7 cellular contexts compared by ENCODE assay signal in genomic region chr10:32057041-32057372, GRCh38. TPM values are rescaled to one million over a fixed set of nuclear protein-coding genes. Genes with fewer than 3 reads are reported as not detected.
DNase-seq lines count a peak whose midpoint lies in the region; ATAC-seq and TF ChIP-seq lines count a peak whose summit lies in the region.

No MANE protein-coding gene starts in this region.

- no peak overlapping the region for H3K4me3 ChIP-seq in HEK293 (ENCODE audit: low read depth, low read length)

- no peak for TF ChIP-seq CTCF in HEK293 (tag by site-specific recombination; IDR thresholded peaks at IDR 0.05)

- peaks cover 15% of the 10 kb centered on the region for H3K36me3 Mint-ChIP-seq in activated CD4-positive, alpha-beta memory T cell treated with anti-CD3 and anti-CD28 coated beads for 36 hours
- no peaks in the 10 kb centered on the region for H3K36me3 Mint-ChIP-seq in immature natural killer cell

- H3K4me1 Mint-ChIP-seq in activated CD4-positive, alpha-beta memory T cell treated with anti-CD3 and anti-CD28 coated beads for 36 hours (ENCODE audit: low read depth), result peaks cover 28% of the 10 kb centered on the region
- peaks cover 42 to 49% of the 10 kb centered on the region in 2 donors for H3K4me1 Mint-ChIP-seq in immature natural killer cell
- peaks cover 32% of the 10 kb centered on the region for H3K4me1 Mint-ChIP-seq in stimulated activated naive CD8-positive, alpha-beta T cell treated with anti-CD3 and anti-CD28 coated beads, Interleukin-15, amount 100 ng/mL, for 72 hours

- H3K36me3 ChIP-seq in HEK293 (ENCODE audit: control insufficient read depth in 2 of 2, insufficient read depth in 1 of 2, low read length in 2 of 2), result no peaks in the 10 kb centered on the region

- POLR2A ChIA-PET in HEK293 (lab: Yijun Ruan, JAX), result interaction anchor here (1.0 kb wide), 1 partner anchor 27 kb away, joined by 3 read pairs; no protein-coding TSS in a partner anchor
- POLR2A ChIA-PET in activated CD4-positive, alpha-beta memory T cell treated with anti-CD3 and anti-CD28 coated beads for 36 hours (lab: Charles Lee), result no interaction called here

- peak overlapping the region; percentile 96 for H3K4me3 Mint-ChIP-seq in activated CD4-positive, alpha-beta memory T cell treated with anti-CD3 and anti-CD28 coated beads for 36 hours
- peak overlapping the region; percentile 96 to 97 (median 96) for H3K4me3 Mint-ChIP-seq in immature natural killer cell
- H3K4me3 Mint-ChIP-seq in stimulated activated naive CD8-positive, alpha-beta T cell treated with anti-CD3 and anti-CD28 coated beads, Interleukin-15, amount 100 ng/mL, for 72 hours, result peak overlapping the region; percentile 98 to 99

- CTCF ChIA-PET in HEK293 (lab: Yijun Ruan, JAX), result interaction anchor here (0.6 to 0.7 kb wide), 2 partner anchors 220 to 225 kb away, joined by 3 to 4 read pairs; no protein-coding TSS in a partner anchor
- CTCF ChIA-PET in activated CD4-positive, alpha-beta memory T cell treated with anti-CD3 and anti-CD28 coated beads for 36 hours (lab: Charles Lee), result interaction anchor here (1.0 to 1.3 kb wide), 2 partner anchors 52 to 101 kb away, joined by 3 to 4 read pairs; no protein-coding TSS in a partner anchor

- no peaks in the 10 kb centered on the region for H3K27me3 Mint-ChIP-seq in activated CD4-positive, alpha-beta memory T cell treated with anti-CD3 and anti-CD28 coated beads for 36 hours
- peaks cover 5 to 14% (median 5%) of the 10 kb centered on the region in 3 donors for H3K27me3 Mint-ChIP-seq in immature natural killer cell (ENCODE audit: low read depth in 3 of 3)
- no peaks in the 10 kb centered on the region for H3K27me3 Mint-ChIP-seq in stimulated activated naive CD8-positive, alpha-beta T cell treated with anti-CD3 and anti-CD28 coated beads, Interleukin-15, amount 100 ng/mL, for 72 hours

- peaks cover 14% of the 10 kb centered on the region; the same call in 1 of the 2 replicates for H3K4me1 ChIP-seq in HEK293 (ENCODE audit: control insufficient read depth, insufficient read depth, low read length)

- 0 out of 2 replicates have a peak overlapping the region, but pooled peaks have one; percentile 92 for H3K27ac ChIP-seq in HEK293 (ENCODE audit: extremely low read depth, low read depth, low read length)

- DNase-seq in activated CD4-positive, alpha-beta memory T cell treated with anti-CD3 and anti-CD28 coated beads for 36 hours, result no peak
- DNase-seq in immature natural killer cell (no peak), iPS-NIHi7 (ENCODE audit: extremely low spot score) (no peak), inferior parietal cortex (ENCODE audit: extremely low spot score) (no peak), SHP77 treated with DMSO at 0.1 percent for 48 hours (lab: John Stamatoyannopoulos, UW) (no peak)
- no peak for DNase-seq in stimulated activated naive CD8-positive, alpha-beta T cell treated with anti-CD3 and anti-CD28 coated beads, Interleukin-15, amount 100 ng/mL, for 72 hours

- H3K9me3 ChIP-seq in HEK293 (ENCODE audit: control insufficient read depth, insufficient read depth, low read depth, low read length), result no peaks in the 10 kb centered on the region

- intact Hi-C loops in activated CD4-positive, alpha-beta memory T cell treated with anti-CD3 and anti-CD28 coated beads for 36 hours (cut with micrococcal nuclease), result loop anchor here (2.0 to 10.0 kb wide), 5 partner anchors 92 to 898 kb away; partner anchors contain the start of genes ARHGAP12, CCDC7, EPC1 and ITGB1

- no peaks in the 10 kb centered on the region for H3K9me3 Mint-ChIP-seq in activated CD4-positive, alpha-beta memory T cell treated with anti-CD3 and anti-CD28 coated beads for 36 hours
- no peaks in the 10 kb centered on the region for H3K9me3 Mint-ChIP-seq in immature natural killer cell
- H3K9me3 Mint-ChIP-seq in stimulated activated naive CD8-positive, alpha-beta T cell treated with anti-CD3 and anti-CD28 coated beads, Interleukin-15, amount 100 ng/mL, for 72 hours, result no peaks in the 10 kb centered on the region

- H3K27ac Mint-ChIP-seq in activated CD4-positive, alpha-beta memory T cell treated with anti-CD3 and anti-CD28 coated beads for 36 hours, result peak overlapping the region; percentile 94
- peak overlapping the region; percentile 85 to 94 (median 91) for H3K27ac Mint-ChIP-seq in immature natural killer cell
- H3K27ac Mint-ChIP-seq in stimulated activated naive CD8-positive, alpha-beta T cell treated with anti-CD3 and anti-CD28 coated beads, Interleukin-15, amount 100 ng/mL, for 72 hours, result peak overlapping the region; percentile 83 to 98

- ATAC-seq in stimulated activated naive CD8-positive, alpha-beta T cell treated with anti-CD3 and anti-CD28 coated beads, Interleukin-15, amount 100 ng/mL, for 72 hours, result no peak

TF ChIP-seq in HEK293, 187 proteins besides CTCF, POLR2A, EP300 and RAD21:
- TF ChIP-seq ZNF391 (tag by site-specific recombination; IDR thresholded peaks at IDR 0.05; ENCODE audit: borderline replicate concordance, low read depth) (no peak), ZBTB8A (tag by site-specific recombination; IDR thresholded peaks at IDR 0.05) (no peak), KLF8 (tag by site-specific recombination; IDR thresholded peaks at IDR 0.05) (no peak), FEZF1 (tag by site-specific recombination; IDR thresholded peaks at IDR 0.05) (no peak), KLF9 (tag by site-specific recombination; IDR thresholded peaks at IDR 0.05; ENCODE audit: low read depth) (no peak), ZBTB17 (tag by site-specific recombination; IDR thresholded peaks at IDR 0.05) (no peak), ZNF398 (tag by site-specific recombination; IDR thresholded peaks at IDR 0.05) (no peak), ZBTB21 (tag by site-specific recombination; IDR thresholded peaks at IDR 0.05) (no peak), PBX3 (CRISPR knock-in tag; IDR thresholded peaks at IDR 0.05) (no peak), ZNF174 (tag by site-specific recombination; IDR thresholded peaks at IDR 0.05) (no peak), ZNF776 (tag by site-specific recombination; IDR thresholded peaks at IDR 0.05; ENCODE audit: borderline replicate concordance) (no peak), ZNF280C (tag by site-specific recombination; IDR thresholded peaks at IDR 0.05) (no peak)
TF ChIP-seq in HEK293: peak in this region for 0.

RNA-seq across cellular contexts. Expression of gene KIF5B, which starts 0.8 kb away (rescaled TPM):
- 10 to 100 TPM; 73.9 to 75.2 TPM for total RNA-seq in activated CD4-positive, alpha-beta memory T cell treated with anti-CD3 and anti-CD28 coated beads for 36 hours
- 10 to 100 TPM; 15.0 to 24.8 (median 15.3) TPM for polyA plus RNA-seq in immature natural killer cell
